Comparison of ENCODE assay signal across 25 cellular contexts in genomic region chr16:89282523-89282922, GRCh38.
"Had no signal": no experiment of that assay in that cellular context is flagged by ENCODE, and none has a peak within 500 bp of the region (broad histone marks: within the 10 kb centered on the region; RNA-seq: fewer than 3 reads in every experiment).

No MANE protein-coding gene starts in this region.

- H2AFZ ChIP-seq: parathyroid adenoma had no signal

- DNase-seq: colonic mucosa; effector CD8-positive, alpha-beta T cell; endodermal cell; foreskin fibroblast; gastrocnemius medialis; head of caudate nucleus; hippocampal formation; left cardiac atrium; mesenchymal stem cell; naive thymus-derived CD8-positive, alpha-beta T cell; nephron progenitor cell; spleen; stimulated activated CD4-positive, alpha-beta T cell treated with anti-CD3 and anti-CD28 coated beads, Interleukin-4, amount 100 ng/mL, for 4 hours; upper lobe of left lung had no signal

- H3K4me3 ChIP-seq: colonic mucosa, gastrocnemius medialis, left lung, skin epidermis, spleen, thoracic aorta, tibial nerve, upper lobe of left lung had no signal

- ATAC-seq: esophagus mucosa; gastrocnemius medialis; left cardiac atrium; left lung; naive thymus-derived CD8-positive, alpha-beta T cell; stimulated activated memory B cell treated with anti-CD40 and anti-IgM and Interleukin-4, amounts not matched to agents 10 μg/mL and 1 μg/mL and 100 μg/mL, for 72 hours had no signal

- H3K27me3 ChIP-seq: colonic mucosa, gastrocnemius medialis, left lung, neutrophil, spleen, tibial nerve, upper lobe of left lung had no signal

- H3K4me1 ChIP-seq: colonic mucosa, gastrocnemius medialis, left lung, parathyroid adenoma, upper lobe of left lung had no signal

- H3K9me3 ChIP-seq: colonic mucosa, gastrocnemius medialis, left lung, neutrophil, spleen, thoracic aorta, tibial nerve, upper lobe of left lung had no signal

- H3K27ac ChIP-seq: colonic mucosa, epithelial cell of prostate, gastrocnemius medialis, left lung, neutrophil, parathyroid adenoma, skin epidermis, spleen, thoracic aorta, tibial nerve, upper lobe of left lung had no signal

- H3K9ac ChIP-seq: parathyroid adenoma had no signal

- FAIRE-seq: islet of Langerhans, urothelium cell line had no signal
